In genomic region chr6:82097676-82098075, GRCh38 we compare ENCODE assay signal across 19 cellular contexts.
"Had no signal": no experiment of that assay in that cellular context is flagged by ENCODE, and none has a peak within 500 bp of the region (broad histone marks: within the 10 kb centered on the region; RNA-seq: fewer than 3 reads in every experiment).

No MANE protein-coding gene starts in this region.

- H3K27ac Mint-ChIP-seq: activated CD4-positive, alpha-beta memory T cell treated with anti-CD3 and anti-CD28 coated beads, Interleukin-2, amount 10 ng/mL, durations not matched to agents 7 days and 5 days; activated CD4-positive, alpha-beta T cell treated with anti-CD3 and anti-CD28 coated beads, Interleukin-2, amount 10 ng/mL, durations not matched to agents 24 days and 14 days; activated naive CD4-positive, alpha-beta T cell treated with anti-CD3 and anti-CD28 coated beads, Interleukin-2, amount 10 ng/mL, durations not matched to agents 7 days and 5 days; mesothelial cell of epicardium; natural killer cell treated with Interleukin-12 subunit alpha and Interleukin-12 subunit beta and Interleukin-15 and Interleukin-18, amount 100 ng/mL, for 72 hours; type B pancreatic cell had no signal

- H3K4me1 Mint-ChIP-seq: activated CD4-positive, alpha-beta memory T cell treated with anti-CD3 and anti-CD28 coated beads, Interleukin-2, amount 10 ng/mL, durations not matched to agents 7 days and 5 days; activated CD4-positive, alpha-beta T cell treated with anti-CD3 and anti-CD28 coated beads, Interleukin-2, amount 10 ng/mL, durations not matched to agents 24 days and 14 days; activated naive CD4-positive, alpha-beta T cell treated with anti-CD3 and anti-CD28 coated beads, Interleukin-2, amount 10 ng/mL, durations not matched to agents 7 days and 5 days; mesothelial cell of epicardium had no signal

- H3K36me3 Mint-ChIP-seq: activated naive CD4-positive, alpha-beta T cell treated with anti-CD3 and anti-CD28 coated beads, Interleukin-2, amount 10 ng/mL, durations not matched to agents 7 days and 5 days; mesothelial cell of epicardium; natural killer cell treated with Interleukin-12 subunit alpha and Interleukin-12 subunit beta and Interleukin-15 and Interleukin-18, amount 100 ng/mL, for 72 hours; type B pancreatic cell had no signal

- DNase-seq: activated CD4-positive, alpha-beta memory T cell treated with anti-CD3 and anti-CD28 coated beads, Interleukin-2, amount 10 ng/mL, durations not matched to agents 7 days and 5 days; activated CD4-positive, alpha-beta T cell treated with anti-CD3 and anti-CD28 coated beads, Interleukin-2, amount 10 ng/mL, durations not matched to agents 24 days and 14 days; activated effector memory CD4-positive, alpha-beta T cell treated with anti-CD3 and anti-CD28 coated beads, Interleukin-2, amount 50 U/mL, for 16 hours; activated naive CD4-positive, alpha-beta T cell treated with anti-CD3 and anti-CD28 coated beads, Interleukin-2, amount 10 ng/mL, durations not matched to agents 7 days and 5 days; effector CD4-positive, alpha-beta T cell; glutamatergic neuron; kidney glomerular epithelial cell; left lung; ovary; spleen; stimulated activated CD4-positive, alpha-beta T cell treated with anti-CD3 and anti-CD28 coated beads, Interleukin-4, amount 100 ng/mL, for 1 hour; stimulated activated naive CD4-positive, alpha-beta T cell treated with Interleukin-2 at 50 U/mL for 16 hours had no signal

- H3K27me3 Mint-ChIP-seq: activated CD4-positive, alpha-beta memory T cell treated with anti-CD3 and anti-CD28 coated beads, Interleukin-2, amount 10 ng/mL, durations not matched to agents 7 days and 5 days; activated CD4-positive, alpha-beta T cell treated with anti-CD3 and anti-CD28 coated beads, Interleukin-2, amount 10 ng/mL, durations not matched to agents 24 days and 14 days; activated naive CD4-positive, alpha-beta T cell treated with anti-CD3 and anti-CD28 coated beads, Interleukin-2, amount 10 ng/mL, durations not matched to agents 7 days and 5 days; natural killer cell treated with Interleukin-12 subunit alpha and Interleukin-12 subunit beta and Interleukin-15 and Interleukin-18, amount 100 ng/mL, for 72 hours; type B pancreatic cell had no signal

- H3K27me3 ChIP-seq: hepatocyte, left lung, ovary, vagina had no signal

- H3K9me3 Mint-ChIP-seq: activated CD4-positive, alpha-beta memory T cell treated with anti-CD3 and anti-CD28 coated beads, Interleukin-2, amount 10 ng/mL, durations not matched to agents 7 days and 5 days; activated naive CD4-positive, alpha-beta T cell treated with anti-CD3 and anti-CD28 coated beads, Interleukin-2, amount 10 ng/mL, durations not matched to agents 7 days and 5 days; type B pancreatic cell had no signal

- H3K4me3 Mint-ChIP-seq: activated CD4-positive, alpha-beta memory T cell treated with anti-CD3 and anti-CD28 coated beads, Interleukin-2, amount 10 ng/mL, durations not matched to agents 7 days and 5 days; activated CD4-positive, alpha-beta T cell treated with anti-CD3 and anti-CD28 coated beads, Interleukin-2, amount 10 ng/mL, durations not matched to agents 24 days and 14 days; activated naive CD4-positive, alpha-beta T cell treated with anti-CD3 and anti-CD28 coated beads, Interleukin-2, amount 10 ng/mL, durations not matched to agents 7 days and 5 days; mesothelial cell of epicardium; natural killer cell treated with Interleukin-12 subunit alpha and Interleukin-12 subunit beta and Interleukin-15 and Interleukin-18, amount 100 ng/mL, for 72 hours; type B pancreatic cell had no signal

- H3K4me1 ChIP-seq: left lung, prostate gland, spleen, vagina had no signal

- H3K27ac ChIP-seq: hepatocyte, left lung, ovary, prostate gland, spleen, thoracic aorta, vagina had no signal

- ATAC-seq: left lung; natural killer cell treated with Interleukin-12 subunit alpha and Interleukin-12 subunit beta and Interleukin-15 and Interleukin-18, amount 100 ng/mL, for 72 hours had no signal
